11 cellular contexts compared by ENCODE assay signal in genomic region chr3:196643761-196644160, GRCh38. TPM values are rescaled to one million over a fixed set of nuclear protein-coding genes. Genes with fewer than 3 reads are reported as not detected.
DNase-seq lines count a peak whose midpoint lies in the region; ATAC-seq, FAIRE-seq and TF ChIP-seq lines count a peak whose summit lies in the region.
"Had no signal": no experiment of that assay in that cellular context is flagged by ENCODE, and none has a peak within 500 bp of the region (broad histone marks: within the 10 kb centered on the region; RNA-seq: fewer than 3 reads in every experiment).

No MANE protein-coding gene starts in this region.

- no peaks in the 10 kb centered on the region for H3K9me2 ChIP-seq in Karpas-422 (replicated peaks; ENCODE audit: insufficient read depth, low read length)

- BruUV-seq in HepG2 (replicated peaks; lab: Mats Ljungman, UMichigan) = no TSS peak

- H3K36me3 Mint-ChIP-seq in CD4-positive, alpha-beta memory T cell = peaks cover 31 to 45% of the 10 kb centered on the region in 2 donors
- H3K36me3 Mint-ChIP-seq in activated naive CD8-positive, alpha-beta T cell treated with anti-CD3 and anti-CD28 coated beads, Interleukin-2, amount 50 U/mL, for 24 hours (ENCODE audit: low read depth) = peaks cover 37% of the 10 kb centered on the region
- H3K36me3 Mint-ChIP-seq in neural crest cell (ENCODE audit: low read depth) = no peaks in the 10 kb centered on the region

- H3K9me3 Mint-ChIP-seq in CD4-positive, alpha-beta memory T cell = no peaks in the 10 kb centered on the region
- H3K9me3 Mint-ChIP-seq in activated naive CD8-positive, alpha-beta T cell treated with anti-CD3 and anti-CD28 coated beads, Interleukin-2, amount 50 U/mL, for 24 hours = no peaks in the 10 kb centered on the region
- no peaks in the 10 kb centered on the region for H3K9me3 Mint-ChIP-seq in neural crest cell

- peaks cover 53 to 91% (median 72%) of the 10 kb centered on the region in 4 donors for H3K4me1 Mint-ChIP-seq in CD4-positive, alpha-beta memory T cell
- H3K4me1 Mint-ChIP-seq in activated naive CD8-positive, alpha-beta T cell treated with anti-CD3 and anti-CD28 coated beads, Interleukin-2, amount 50 U/mL, for 24 hours = peaks cover 72% of the 10 kb centered on the region
- H3K4me1 Mint-ChIP-seq in neural crest cell = peaks cover 27% of the 10 kb centered on the region

- H3K4me1 ChIP-seq in CD4-positive, alpha-beta memory T cell (ENCODE audit: insufficient read depth, low read length) = peaks cover 85% of the 10 kb centered on the region
- peaks cover 35% of the 10 kb centered on the region for H3K4me1 ChIP-seq in Karpas-422 (ENCODE audit: low read length)
- 0 out of 2 replicates have a peak, but pooled peaks cover 6% of the 10 kb centered on the region for H3K4me1 ChIP-seq in HepG2 (ENCODE audit: insufficient read depth, low read length)

- H3K4me3 ChIP-seq in CD4-positive, alpha-beta memory T cell (ENCODE audit: low read length in 2 of 2) = no peak overlapping the region
- H3K4me3 ChIP-seq in Karpas-422 (ENCODE audit: low read length) (no peak overlapping the region), HepG2 (replicated peaks in 1 of 3; ENCODE audit: insufficient read depth in 1 of 3, low read depth in 2 of 3, low read length in 3 of 3) (no peak overlapping the region)
- H3K4me3 ChIP-seq: SK-N-MC had no signal

- 35% methylated on average over 5 of the region's 5 CpGs for WGBS in HepG2 (ENCODE audit: low lambda C conversion rate)

- intact Hi-C loops in CD4-positive, alpha-beta memory T cell (cut with micrococcal nuclease) = no loop called here
- intact Hi-C loops in HepG2 (cut with micrococcal nuclease; ENCODE audit: unreplicated experiment) = no loop called here

- peak overlapping the region; percentile 47 for H3K27ac ChIP-seq in CD4-positive, alpha-beta memory T cell (ENCODE audit: low read depth, low read length)
- no peak overlapping the region for H3K27ac ChIP-seq in Karpas-422 (ENCODE audit: low read length)
- H3K27ac ChIP-seq in caudate nucleus (ENCODE audit: low read depth, low read length) = no peak overlapping the region
- H3K27ac ChIP-seq in HepG2 (ENCODE audit: extremely low read length, insufficient read depth, low read length) = no peak overlapping the region
- H3K27ac ChIP-seq: SK-N-MC had no signal

- no peaks in the 10 kb centered on the region for H3K27me3 Mint-ChIP-seq in CD4-positive, alpha-beta memory T cell
- H3K27me3 Mint-ChIP-seq in activated naive CD8-positive, alpha-beta T cell treated with anti-CD3 and anti-CD28 coated beads, Interleukin-2, amount 50 U/mL, for 24 hours = no peaks in the 10 kb centered on the region
- H3K27me3 Mint-ChIP-seq in neural crest cell (ENCODE audit: low read depth) = peaks cover 9% of the 10 kb centered on the region

- in situ Hi-C loops in HepG2 (cut with HindIII; ENCODE audit: extremely low pct_ligation_motif_present, low pct_unique_long_range_greater_than_20kb) = no loop called here

- no peak for DNase-seq in CD4-positive, alpha-beta memory T cell
- DNase-seq in Karpas-422 = no peak
- DNase-seq in activated naive CD8-positive, alpha-beta T cell treated with anti-CD3 and anti-CD28 coated beads, Interleukin-2, amount 50 U/mL, for 24 hours = no peak
- DNase-seq in neural crest cell (ENCODE audit: low read depth, low spot score) = no peak
- no peak for DNase-seq in SKM-1 treated with dmso at 0.1 percent for 144 hours (lab: John Stamatoyannopoulos, UW; ENCODE audit: unreplicated experiment)
- no peak for DNase-seq in caudate nucleus (lab: John Stamatoyannopoulos, UW)
- DNase-seq in HepG2 (ENCODE audit: low spot score) = no peak
- DNase-seq: activated CD4-positive, CD25-positive, alpha-beta regulatory T cell treated with anti-CD3 and anti-CD28 coated beads, Interleukin-2, amount 50 U/mL, for 72 hours; kidney glomerular epithelial cell; NCI-H2171 treated with DMSO at 0.1 percent for 48 hours had no signal

- H3K9ac ChIP-seq in Karpas-422 (ENCODE audit: low read length) = no peak overlapping the region
- no peak overlapping the region for H3K9ac ChIP-seq in HepG2 (ENCODE audit: insufficient read depth, low read depth, low read length)

- no peak for TF ChIP-seq POLR2A in HepG2 (IDR thresholded peaks at IDR 0.05; ENCODE audit: insufficient read depth in 1 of 2, low read depth in 2 of 2, low read length in 2 of 2)

- H2AFZ ChIP-seq in Karpas-422 (ENCODE audit: low read length) (peak overlapping the region; percentile 22; the same call in 1 of the 2 replicates), HepG2 (ENCODE audit: low read length) (no peak overlapping the region)

- CTCF ChIA-PET in CD4-positive, alpha-beta memory T cell (lab: Charles Lee; ENCODE audit: partially characterized antibody) = interaction anchor here (0.7 to 2.0 kb wide), 4 partner anchors 11 to 42 kb away, joined by 3 to 11 read pairs (median 5); no protein-coding TSS in a partner anchor
- CTCF ChIA-PET in HepG2 (lab: Yijun Ruan, JAX; ENCODE audit: low intra/inter-chr PET ratio, low total read pairs) = no interaction called here

- ATAC-seq in activated naive CD8-positive, alpha-beta T cell treated with anti-CD3 and anti-CD28 coated beads, Interleukin-2, amount 50 U/mL, for 24 hours = no peak
- no peak; the same call in 2 of the 3 replicates for ATAC-seq in HepG2

- no peaks in the 10 kb centered on the region for H3K36me3 ChIP-seq in CD4-positive, alpha-beta memory T cell (ENCODE audit: insufficient read depth, low read length)
- H3K36me3 ChIP-seq in Karpas-422 (ENCODE audit: insufficient read depth, low read length) = no peaks in the 10 kb centered on the region
- no peaks in the 10 kb centered on the region for H3K36me3 ChIP-seq in HepG2 (replicated peaks in 1 of 2; ENCODE audit: control insufficient read depth in 1 of 2, insufficient read depth in 2 of 2, low read length in 2 of 2)

- H3K27ac Mint-ChIP-seq in CD4-positive, alpha-beta memory T cell = peak overlapping the region; percentile 75 to 97 (median 91)
- H3K27ac Mint-ChIP-seq in activated naive CD8-positive, alpha-beta T cell treated with anti-CD3 and anti-CD28 coated beads, Interleukin-2, amount 50 U/mL, for 24 hours = peak overlapping the region; percentile 88
- H3K27ac Mint-ChIP-seq in neural crest cell (ENCODE audit: unreplicated experiment) = peak overlapping the region; percentile 28

- POLR2A ChIA-PET in CD4-positive, alpha-beta memory T cell (lab: Charles Lee; ENCODE audit: partially characterized antibody) = interaction anchor here (0.7 to 8.3 kb wide), 2 partner anchors 13 to 33 kb away, joined by 3 to 101 read pairs; no protein-coding TSS in a partner anchor
- POLR2A ChIA-PET in HepG2 (lab: Yijun Ruan, JAX) = no interaction called here

- TF ChIP-seq CTCF in neural crest cell (conservative IDR thresholded peaks at IDR 0.05) (no peak), HepG2 (CRISPR knock-in tag; IDR thresholded peaks at IDR 0.05) (no peak)

- no peak overlapping the region for H3K4me2 ChIP-seq in Karpas-422 (ENCODE audit: low read depth, low read length, poor library complexity, severe bottlenecking)
- H3K4me2 ChIP-seq in HepG2 (ENCODE audit: low read depth, low read length) = no peak overlapping the region

- TF ChIP-seq EP300 in HepG2 (IDR thresholded peaks at IDR 0.05; ENCODE audit: low read depth in 2 of 2, low read length in 2 of 2) (no peak), HepG2 (CRISPR knock-in tag; IDR thresholded peaks at IDR 0.05; ENCODE audit: borderline replicate concordance) (no peak)

- no peaks in the 10 kb centered on the region for H3K9me3 ChIP-seq in CD4-positive, alpha-beta memory T cell (ENCODE audit: control insufficient read depth in 1 of 2, low read length in 2 of 2)
- H3K9me3 ChIP-seq in Karpas-422 (ENCODE audit: low read length) (no peaks in the 10 kb centered on the region), HepG2 (ENCODE audit: low read length) (no peaks in the 10 kb centered on the region)

- H3K4me3 Mint-ChIP-seq in CD4-positive, alpha-beta memory T cell = peak overlapping the region; percentile 56 to 94 (median 68)
- peak overlapping the region; percentile 15 for H3K4me3 Mint-ChIP-seq in activated naive CD8-positive, alpha-beta T cell treated with anti-CD3 and anti-CD28 coated beads, Interleukin-2, amount 50 U/mL, for 24 hours
- H3K4me3 Mint-ChIP-seq in neural crest cell = no peak overlapping the region

- no peaks in the 10 kb centered on the region for H3K79me2 ChIP-seq in Karpas-422 (ENCODE audit: low read length)
- no peaks in the 10 kb centered on the region for H3K79me2 ChIP-seq in HepG2 (ENCODE audit: insufficient read depth, low read length)

- no peak for TF ChIP-seq RAD21 in HepG2 (CRISPR knock-in tag; IDR thresholded peaks at IDR 0.05)

- no peaks in the 10 kb centered on the region for H3K27me3 ChIP-seq in CD4-positive, alpha-beta memory T cell (ENCODE audit: insufficient read depth, low read length)
- peaks cover 4% of the 10 kb centered on the region; the same call in 1 of the 2 replicates for H3K27me3 ChIP-seq in Karpas-422 (ENCODE audit: low read length)
- peaks cover 12 to 61% of the 10 kb centered on the region in 2 experiments for H3K27me3 ChIP-seq in HepG2 (ENCODE audit: control insufficient read depth in 1 of 2, insufficient read depth in 2 of 2, low read length in 2 of 2)

- no peaks in the 10 kb centered on the region for H4K20me1 ChIP-seq in Karpas-422 (ENCODE audit: insufficient read depth, low read depth, low read length)
- H4K20me1 ChIP-seq in HepG2 (ENCODE audit: insufficient read depth, low read length) = no peaks in the 10 kb centered on the region

- FAIRE-seq in HepG2 (lab: Jason Lieb, UNC) = no peak

RNA-seq across cellular contexts. Expression of gene NRROS, which starts 4.3 kb away (rescaled TPM):
- total RNA-seq in CD4-positive, alpha-beta memory T cell = 10 to 100 TPM; 18.7 to 20.0 TPM
- polyA plus RNA-seq in CD4-positive, alpha-beta memory T cell = 1 to 10 TPM; 4.6 to 5.0 TPM
- total RNA-seq in Karpas-422 (2014; rRNA removed; shearing (Covaris generic); ENCODE audit: low replicate concordance) = 0.52 and 1.0 TPM in 2 replicates
- 0.52 and 1.5 TPM in 2 replicates for total RNA-seq in neural crest cell
- total RNA-seq in HepG2 (2016; rRNA removed; fragmentation: Illumina TruSeq; extraction: Trizol) = not detected in 2 replicates
- not detected in 2 replicates for total RNA-seq in HepG2 (2016; cell fraction: cytosol; rRNA removed; fragmentation: Illumina TruSeq; extraction: Trizol; ENCODE audit: low read depth)
- not detected in 2 replicates for total RNA-seq in HepG2 (2016; cell fraction: insoluble cytoplasmic fraction; rRNA removed; fragmentation: Illumina TruSeq; extraction: Trizol)
- total RNA-seq in HepG2 (2016; cell fraction: membrane; rRNA removed; fragmentation: Illumina TruSeq; extraction: Trizol) = not detected in 2 replicates
- not detected in 2 replicates for total RNA-seq in HepG2 (2016; cell fraction: nucleus; rRNA removed; fragmentation: Illumina TruSeq; extraction: Trizol)
- not detected in 2 replicates for polyA plus RNA-seq in HepG2 (2011; rRNA removed)
- not detected in 2 replicates for polyA plus RNA-seq in HepG2 (2011; cell fraction: cytosol; rRNA removed)
- not detected in 2 replicates for polyA plus RNA-seq in HepG2 (2011; cell fraction: nucleus; rRNA removed)
- not detected in 2 replicates for polyA plus RNA-seq in HepG2 (2012)
- not detected in 2 replicates for polyA plus RNA-seq in HepG2 (2016; cell fraction: cytosol; fragmentation: Illumina TruSeq; extraction: Trizol; ENCODE audit: low read depth)
- not detected in 2 replicates for polyA plus RNA-seq in HepG2 (2016; cell fraction: insoluble cytoplasmic fraction; fragmentation: Illumina TruSeq; extraction: Trizol; ENCODE audit: low read depth)
- not detected in 2 replicates for polyA plus RNA-seq in HepG2 (2016; cell fraction: membrane; fragmentation: Illumina TruSeq; extraction: Trizol; ENCODE audit: low read depth)
- polyA plus RNA-seq in HepG2 (2016; cell fraction: nucleus; fragmentation: Illumina TruSeq; extraction: Trizol; ENCODE audit: insufficient read depth, low read depth) = not detected in 2 replicates
- polyA minus RNA-seq in HepG2 (2011; rRNA and poly(A)+ RNA removed; ENCODE audit: low replicate concordance) = not detected in 2 replicates
- polyA minus RNA-seq in HepG2 (2011; cell fraction: cytosol; rRNA and poly(A)+ RNA removed) = not detected in 2 replicates
- polyA minus RNA-seq in HepG2 (2011; cell fraction: nucleus; rRNA and poly(A)+ RNA removed) = not detected in 2 replicates

Comparison
In these comparisons a context has a peak if more than half of its experiments do, and no peak if none do; other contexts are left out.
1. H3K27ac Mint-ChIP-seq: peak in every context shown above with its lines; median percentile 91 in CD4-positive, alpha-beta memory T cell; 88 in activated naive CD8-positive, alpha-beta T cell treated with anti-CD3 and anti-CD28 coated beads, Interleukin-2, amount 50 U/mL, for 24 hours; 28 in neural crest cell.